ENCODE assay signal across 9 cellular contexts in genomic region chr4:140330311-140330900, GRCh38. TPM values are rescaled to one million over a fixed set of nuclear protein-coding genes. Genes with fewer than 3 reads are reported as not detected.
DNase-seq lines count a peak whose midpoint lies in the region; ATAC-seq, FAIRE-seq and TF ChIP-seq lines count a peak whose summit lies in the region.
"Had no signal": no experiment of that assay in that cellular context is flagged by ENCODE, and none has a peak within 500 bp of the region (broad histone marks: within the 10 kb centered on the region; RNA-seq: fewer than 3 reads in every experiment).

No MANE protein-coding gene starts in this region.

- WGBS in K562 (ENCODE audit: insufficient coverage, low coverage, missing lambda C conversion rate), result 0% methylated on average over 1 of the region's 1 CpG
- 81% methylated on average over 1 of the region's 1 CpG for WGBS in liver

- no peak for TF ChIP-seq POLR2A in K562 (conservative IDR thresholded peaks at IDR 0.05)

- in situ Hi-C loops in K562 (cut with MboI), result no loop called here

- TF ChIP-seq CTCF in K562 (IDR thresholded peaks at IDR 0.05 in 2 of 3, conservative IDR thresholded peaks at IDR 0.05 in 1 of 3; ENCODE audit: insufficient read depth in 2 of 3, low read depth in 1 of 3, low read length in 3 of 3) (peak; percentile 22 to 53 (median 30); a peak in 3 of 6 replicates), liver (IDR thresholded peaks at IDR 0.05; ENCODE audit: low read depth, low read length, missing input control) (peak; percentile 34)
- no peak for TF ChIP-seq CTCF in activated CD8-positive, alpha-beta T cell treated with anti-CD3 and anti-CD28 coated beads for 36 hours (IDR thresholded peaks at IDR 0.05)

- no peak overlapping the region for H3K27ac ChIP-seq in BLaER1 treated with 17β-estradiol and CSF1 and Interleukin-3, amounts not matched to agents 10 nM and 100 nM
- no peak overlapping the region for H3K27ac ChIP-seq in K562 (ENCODE audit: extremely low read depth, low read depth, low read length)
- H3K27ac ChIP-seq in liver (ENCODE audit: low read depth in 1 of 2, low read length in 2 of 2), result no peak overlapping the region
- H3K27ac ChIP-seq in effector memory CD4-positive, alpha-beta T cell (ENCODE audit: insufficient read depth, low read length, poor library complexity, severe bottlenecking), result no peak overlapping the region

- H3K9me3 Mint-ChIP-seq in activated CD8-positive, alpha-beta T cell treated with anti-CD3 and anti-CD28 coated beads for 36 hours, result no peaks in the 10 kb centered on the region

- H3K9me1 ChIP-seq in K562 (ENCODE audit: control insufficient read depth, insufficient read depth, low read length), result no peaks in the 10 kb centered on the region

- POLR2A ChIA-PET in K562 (lab: Yijun Ruan, JAX), result no interaction called here
- POLR2A ChIA-PET in activated CD8-positive, alpha-beta T cell treated with anti-CD3 and anti-CD28 coated beads for 36 hours (lab: Charles Lee), result no interaction called here

- no peaks in the 10 kb centered on the region for H3K36me3 ChIP-seq in BLaER1 treated with 17β-estradiol and CSF1 and Interleukin-3, amounts not matched to agents 10 nM and 100 nM
- no peaks in the 10 kb centered on the region for H3K36me3 ChIP-seq in K562 (ENCODE audit: control insufficient read depth, insufficient read depth, low read length)
- no peaks in the 10 kb centered on the region for H3K36me3 ChIP-seq in liver (ENCODE audit: control insufficient read depth in 4 of 4, insufficient read depth in 3 of 4, low read depth in 1 of 4, low read length in 3 of 4)
- no peaks in the 10 kb centered on the region for H3K36me3 ChIP-seq in effector memory CD4-positive, alpha-beta T cell (ENCODE audit: control insufficient read depth, insufficient read depth, low read length)
- H3K36me3 ChIP-seq: HAP-1 had no signal

- H3K27me3 Mint-ChIP-seq in activated CD8-positive, alpha-beta T cell treated with anti-CD3 and anti-CD28 coated beads for 36 hours, result no peaks in the 10 kb centered on the region

- no peak overlapping the region for H3K4me3 Mint-ChIP-seq in activated CD8-positive, alpha-beta T cell treated with anti-CD3 and anti-CD28 coated beads for 36 hours

- H4K20me1 ChIP-seq in BLaER1 treated with 17β-estradiol and CSF1 and Interleukin-3, amounts not matched to agents 10 nM and 100 nM, result no peaks in the 10 kb centered on the region
- no peaks in the 10 kb centered on the region for H4K20me1 ChIP-seq in K562 (replicated peaks; ENCODE audit: control insufficient read depth, insufficient read depth, low read length)

- H3K27me3 ChIP-seq in BLaER1 treated with 17β-estradiol and CSF1 and Interleukin-3, amounts not matched to agents 10 nM and 100 nM, result no peaks in the 10 kb centered on the region
- H3K27me3 ChIP-seq in K562 (ENCODE audit: control insufficient read depth in 2 of 2, insufficient read depth in 2 of 2, low read length in 2 of 2), result no peaks in the 10 kb centered on the region
- H3K27me3 ChIP-seq in liver (ENCODE audit: control insufficient read depth in 4 of 4, insufficient read depth in 4 of 4, low read length in 3 of 4), result no peaks in the 10 kb centered on the region
- no peaks in the 10 kb centered on the region for H3K27me3 ChIP-seq in effector memory CD4-positive, alpha-beta T cell (replicated peaks; ENCODE audit: control insufficient read depth, insufficient read depth, low read length, poor library complexity, severe bottlenecking)

- TF ChIP-seq RAD21 in K562 (CRISPR knock-in tag; conservative IDR thresholded peaks at IDR 0.05 in 1 of 2, IDR thresholded peaks at IDR 0.05 in 1 of 2) (peak in 1 of 2 experiments; percentile 34; a peak in 2 of 4 replicates), liver (IDR thresholded peaks at IDR 0.05) (peak; percentile 66 to 74)

- no peak overlapping the region for H2AFZ ChIP-seq in K562 (ENCODE audit: low read depth, low read length)

- H3K4me1 Mint-ChIP-seq in activated CD8-positive, alpha-beta T cell treated with anti-CD3 and anti-CD28 coated beads for 36 hours (ENCODE audit: low read depth), result peaks cover 3% of the 10 kb centered on the region

- ATAC-seq in K562, result peak; percentile 60; the same call in 1 of the 3 replicates
- ATAC-seq in GM18909 (IDR thresholded peaks at IDR 0.05; ENCODE audit: poor library complexity, unreplicated experiment), result no peak
- no peak for ATAC-seq in activated CD8-positive, alpha-beta T cell treated with anti-CD3 and anti-CD28 coated beads for 36 hours

- H3K4me2 ChIP-seq in BLaER1 treated with 17β-estradiol and CSF1 and Interleukin-3, amounts not matched to agents 10 nM and 100 nM, result peak overlapping the region; percentile 52 to 83 (median 59); a peak in 19 of 22 replicates
- no peak overlapping the region for H3K4me2 ChIP-seq in K562 (ENCODE audit: insufficient read depth, low read length)

- CTCF ChIA-PET in K562 (lab: Yijun Ruan, JAX; ENCODE audit: low intra/inter-chr PET ratio), result no interaction called here
- CTCF ChIA-PET in activated CD8-positive, alpha-beta T cell treated with anti-CD3 and anti-CD28 coated beads for 36 hours (lab: Charles Lee), result interaction anchor here (0.8 to 3.8 kb wide), 9 partner anchors 22 to 309 kb away, joined by 3 to 22 read pairs (median 3); partner anchors contain the start of gene SCOC

- H3K9ac ChIP-seq in BLaER1 treated with 17β-estradiol and CSF1 and Interleukin-3, amounts not matched to agents 10 nM and 100 nM, result no peak overlapping the region
- H3K9ac ChIP-seq in K562 (ENCODE audit: insufficient read depth in 1 of 2, low read depth in 2 of 2, low read length in 2 of 2) (no peak overlapping the region), liver (ENCODE audit: low read depth in 1 of 2, low read length in 2 of 2) (no peak overlapping the region)

- no peak for TF ChIP-seq EP300 in K562 (IDR thresholded peaks at IDR 0.05; ENCODE audit: low read length)

- peaks cover 16 to 23% (median 18%) of the 10 kb centered on the region in 10 experiments for H3K4me1 ChIP-seq in BLaER1 treated with 17β-estradiol and CSF1 and Interleukin-3, amounts not matched to agents 10 nM and 100 nM
- H3K4me1 ChIP-seq in K562 (replicated peaks in 1 of 2; ENCODE audit: control insufficient read depth in 2 of 2, insufficient read depth in 2 of 2, low read length in 2 of 2) (peaks cover 0 to 4% of the 10 kb centered on the region in 2 experiments; a peak in 1 of 5 replicates), liver (ENCODE audit: control insufficient read depth in 4 of 4, insufficient read depth in 4 of 4, low read length in 3 of 4) (no peaks in the 10 kb centered on the region)
- H3K4me1 ChIP-seq in effector memory CD4-positive, alpha-beta T cell (ENCODE audit: control insufficient read depth, insufficient read depth, low read length, poor library complexity, severe bottlenecking), result no peaks in the 10 kb centered on the region
- H3K4me1 ChIP-seq: HAP-1 had no signal

- DNase-seq in LHCN-M2 (ENCODE audit: low read depth) (peak; percentile 34), K562 (ENCODE audit: extremely low read depth in 1 of 4, low spot score in 3 of 4) (peak in 3 of 4 experiments; percentile 14 to 29 (median 23)), mesenteric fat pad (ENCODE audit: low spot score) (no peak)
- DNase-seq in effector memory CD4-positive, alpha-beta T cell, result no peak
- no peak for DNase-seq in activated CD8-positive, alpha-beta T cell treated with anti-CD3 and anti-CD28 coated beads for 36 hours

- no TSS peak for BruUV-seq in K562 (replicated peaks; lab: Mats Ljungman, UMichigan)

- FAIRE-seq in K562 (lab: Jason Lieb, UNC), result no peak

- H3K36me3 Mint-ChIP-seq in activated CD8-positive, alpha-beta T cell treated with anti-CD3 and anti-CD28 coated beads for 36 hours (ENCODE audit: low read depth), result no peaks in the 10 kb centered on the region

- H3K79me2 ChIP-seq in K562 (ENCODE audit: control insufficient read depth, insufficient read depth, low read length), result no peaks in the 10 kb centered on the region

- H3K4me3 ChIP-seq in BLaER1 treated with 17β-estradiol and CSF1 and Interleukin-3, amounts not matched to agents 10 nM and 100 nM, result no peak overlapping the region
- H3K4me3 ChIP-seq in K562, result no peak overlapping the region
- no peak overlapping the region for H3K4me3 ChIP-seq in liver (ENCODE audit: low read depth in 1 of 3, low read length in 3 of 3)
- H3K4me3 ChIP-seq in effector memory CD4-positive, alpha-beta T cell (ENCODE audit: insufficient read depth, low read depth, low read length, poor library complexity, severe bottlenecking), result no peak overlapping the region
- H3K4me3 ChIP-seq: HAP-1 had no signal

- H3K9me3 ChIP-seq in BLaER1 treated with 17β-estradiol and CSF1 and Interleukin-3, amounts not matched to agents 10 nM and 100 nM (replicated peaks in 1 of 11), result no peaks in the 10 kb centered on the region
- no peaks in the 10 kb centered on the region for H3K9me3 ChIP-seq in K562 (replicated peaks; ENCODE audit: control insufficient read depth, insufficient read depth, low read depth, low read length)
- no peaks in the 10 kb centered on the region for H3K9me3 ChIP-seq in liver (ENCODE audit: control insufficient read depth in 4 of 4, low read length in 3 of 4)
- H3K9me3 ChIP-seq in effector memory CD4-positive, alpha-beta T cell (ENCODE audit: control insufficient read depth, low read length), result no peaks in the 10 kb centered on the region
- H3K9me3 ChIP-seq: HAP-1 had no signal

- no peak overlapping the region for H3K27ac Mint-ChIP-seq in activated CD8-positive, alpha-beta T cell treated with anti-CD3 and anti-CD28 coated beads for 36 hours

- intact Hi-C loops in K562 (cut with micrococcal nuclease), result loop anchor here (1.0 kb wide), 1 partner anchor 521 kb away; no protein-coding TSS in a partner anchor
- intact Hi-C loops in activated CD8-positive, alpha-beta T cell treated with anti-CD3 and anti-CD28 coated beads for 36 hours (cut with micrococcal nuclease), result no loop called here

RNA-seq across cellular contexts. Expression of gene SCOC, which starts 43.0 kb away (rescaled TPM):
- total RNA-seq in LHCN-M2 (2014; rRNA removed) (80.9 and 86.6 TPM in 2 replicates), K562 (2014; rRNA removed) (16.7 and 16.8 TPM in 2 replicates), K562 (2014; rRNA removed; fragmentation: Illumina TruSeq; extraction: Trizol) (53.7 and 59.5 TPM in 2 replicates), K562 (2015; rRNA removed; fragmentation: Illumina TruSeq; extraction: Trizol) (36.9 and 39.9 TPM in 2 replicates), K562 (2021) (32.3 and 38.0 TPM in 2 replicates), liver (10 to 100 TPM; 22.4 to 22.7 TPM), mesenteric fat pad (38.1 TPM)
- 22.7 TPM for polyA plus RNA-seq in LHCN-M2 (2012)
- 3.0 and 12.3 TPM in 2 replicates for total RNA-seq in K562 (2011; cell fraction: chromatin; rRNA removed; ENCODE audit: low replicate concordance)
- total RNA-seq in K562 (2011; cell fraction: nucleolus; rRNA removed), result 2.5 and 3.6 TPM in 2 replicates
- 12.0 and 21.7 TPM in 2 replicates for total RNA-seq in K562 (2011; cell fraction: nucleoplasm; rRNA removed)
- polyA plus RNA-seq in K562 (2011; rRNA removed) (10.9 and 51.1 TPM in 2 replicates), K562 (2014; fragmentation: Illumina TruSeq; extraction: Trizol) (35.1 and 46.7 TPM in 2 replicates), K562 (2014; fragmentation: Nextera tagmentation; extraction: Ambion mirVana) (100 to 1,000 TPM in 1 of 2 experiments, 10 to 100 TPM in 1; 93.6 to 110 TPM), K562 (2014; rRNA removed) (38.5 and 38.9 TPM in 2 replicates), liver (10 to 100 TPM; 31.7 to 35.0 TPM)
- polyA plus RNA-seq in K562 (2011; cell fraction: cytosol; rRNA removed), result 2.8 and 3.4 TPM in 2 replicates
- 2.8 and 7.1 TPM in 2 replicates for polyA plus RNA-seq in K562 (2011; cell fraction: nucleus; rRNA removed)
- 34.0 and 35.5 TPM in 2 replicates for polyA plus RNA-seq in K562 (2012)
- 8.6 and 19.8 TPM in 2 replicates for polyA minus RNA-seq in K562 (2011; rRNA and poly(A)+ RNA removed)
- polyA minus RNA-seq in K562 (2011; cell fraction: cytosol; rRNA and poly(A)+ RNA removed), result 3.2 and 12.4 TPM in 2 replicates
- 6.1 and 16.2 TPM in 2 replicates for polyA minus RNA-seq in K562 (2011; cell fraction: nucleus; rRNA and poly(A)+ RNA removed)
- total RNA-seq in activated CD8-positive, alpha-beta T cell treated with anti-CD3 and anti-CD28 coated beads for 36 hours, result 10 to 100 TPM; 44.6 to 44.7 TPM

Comparison
In these comparisons a context has a peak if more than half of its experiments do, and no peak if none do; other contexts are left out.
1. DNase-seq: peak in LHCN-M2 (single experiment) and K562 (3 of 4); none in effector memory CD4-positive, alpha-beta T cell (0 of 3), mesenteric fat pad (single experiment) and activated CD8-positive, alpha-beta T cell treated with anti-CD3 and anti-CD28 coated beads for 36 hours (single experiment).